Comparison of ENCODE assay signal across 15 cellular contexts in the genomic region with DNA sequence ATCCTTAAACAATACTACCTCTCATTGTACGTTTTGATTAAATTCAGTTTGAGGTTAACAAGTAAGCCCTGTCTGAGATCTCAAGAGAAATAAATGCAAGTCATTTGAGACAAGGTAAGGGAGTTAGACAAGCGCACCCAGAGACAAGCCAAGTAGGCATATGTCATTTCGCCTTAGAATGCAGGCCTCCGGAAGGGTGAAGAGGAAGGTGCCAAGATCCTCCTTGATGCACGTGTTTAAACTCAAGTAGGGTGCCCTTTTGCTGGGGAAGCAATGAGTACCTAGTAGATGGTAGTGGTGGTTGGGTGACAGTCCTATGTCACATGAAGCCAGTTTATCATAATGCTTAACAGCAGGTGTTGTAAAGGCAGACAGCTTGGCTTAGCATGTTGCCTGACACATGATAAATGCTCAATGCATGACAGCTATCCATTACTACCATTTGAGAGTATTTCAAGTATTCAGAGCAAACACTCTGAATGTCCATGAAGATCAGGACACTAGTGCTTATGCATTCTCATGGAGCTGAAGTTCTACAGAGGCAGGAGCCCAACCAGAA.
A peak's percentile ranks its signal among the peaks of the same experiment; 100 is the strongest.
DNase-seq lines count a peak whose midpoint lies in the region; ATAC-seq and TF ChIP-seq lines count a peak whose summit lies in the region.
"Had no signal": no experiment of that assay in that cellular context is flagged by ENCODE, and none has a peak within 500 bp of the region (broad histone marks: within the 10 kb centered on the region; RNA-seq: fewer than 3 reads in every experiment).

No MANE protein-coding gene starts in this region.

- peak overlapping the region; percentile 34; the same call in 1 of the 2 replicates for H3K9ac ChIP-seq in OCI-LY3 (ENCODE audit: low read length)

- DNase-seq in SIG-M5 treated with dmso at 0.1 percent for 504 hours (lab: John Stamatoyannopoulos, UW; ENCODE audit: unreplicated experiment) (no peak), cardiac septum (ENCODE audit: low spot score) (no peak), GM10266 (ENCODE audit: extremely low spot score) (no peak), amniotic stem cell (lab: John Stamatoyannopoulos, UW) (no peak)
- DNase-seq: activated effector memory CD4-positive, alpha-beta T cell treated with Interleukin-2 at 50 U/mL for 16 hours; NCI-H446 treated with DMSO at 0.1 percent for 48 hours; SW 1271; testis had no signal

- intact Hi-C loops in cardiac septum (cut with DNase I): no loop called here

- no peaks in the 10 kb centered on the region for H3K9me3 ChIP-seq in OCI-LY3 (ENCODE audit: insufficient read depth, low read length)
- H3K9me3 ChIP-seq: prostate gland, testis had no signal

- H3K4me2 ChIP-seq in OCI-LY3 (ENCODE audit: low read length): peak overlapping the region; percentile 65

- H2AFZ ChIP-seq in OCI-LY3 (ENCODE audit: low read depth, low read length): 0 out of 2 replicates have a peak overlapping the region, but pooled peaks have one; percentile 2

- H3K4me3 ChIP-seq in OCI-LY3 (ENCODE audit: low read length): peak overlapping the region; percentile 2; the same call in 1 of the 2 replicates
- H3K4me3 ChIP-seq: prostate gland, testis had no signal

- H3K27me3 ChIP-seq in OCI-LY3 (ENCODE audit: low read depth, low read length): no peaks in the 10 kb centered on the region
- H3K27me3 ChIP-seq: testis had no signal

- peak overlapping the region; percentile 68 for H3K27ac ChIP-seq in OCI-LY3 (ENCODE audit: low read length)
- H3K27ac ChIP-seq: prostate gland, testis, VCaP had no signal

- ATAC-seq in GM18502 (IDR thresholded peaks at IDR 0.05; ENCODE audit: poor library complexity, unreplicated experiment) (peak; percentile 4), GM19463 (IDR thresholded peaks at IDR 0.05; ENCODE audit: unreplicated experiment) (peak; percentile 11), HG03175 (IDR thresholded peaks at IDR 0.05; ENCODE audit: unreplicated experiment) (peak; percentile 20)
- ATAC-seq: left colon had no signal

- no peaks in the 10 kb centered on the region for H3K79me2 ChIP-seq in OCI-LY3 (ENCODE audit: low read length)

- H3K36me3 ChIP-seq in OCI-LY3 (replicated peaks; ENCODE audit: low read depth, low read length): no peaks in the 10 kb centered on the region
- H3K36me3 ChIP-seq: prostate gland had no signal

- no peak for TF ChIP-seq CTCF in OCI-LY3 (IDR thresholded peaks at IDR 0.05; ENCODE audit: low read depth, low read length)
- TF ChIP-seq CTCF in GM10266 (IDR thresholded peaks at IDR 0.05; ENCODE audit: control insufficient read depth, insufficient read depth, low read depth, missing control alignments): no peak

- no peaks in the 10 kb centered on the region for H4K20me1 ChIP-seq in OCI-LY3 (ENCODE audit: insufficient read depth, low read length)

- peaks cover 43% of the 10 kb centered on the region for H3K4me1 ChIP-seq in OCI-LY3 (ENCODE audit: low read length)
- H3K4me1 ChIP-seq: prostate gland, testis had no signal
